9 cellular contexts compared by ENCODE assay signal in genomic region chr1:111733183-111733995, GRCh38. TPM values are rescaled to one million over a fixed set of nuclear protein-coding genes. Genes with fewer than 3 reads are reported as not detected.
A peak's percentile ranks its signal among the peaks of the same experiment; 100 is the strongest.
DNase-seq lines count a peak whose midpoint lies in the region; ATAC-seq lines count a peak whose summit lies in the region.
"Had no signal": no experiment of that assay in that cellular context is flagged by ENCODE, and none has a peak within 500 bp of the region (broad histone marks: within the 10 kb centered on the region; RNA-seq: fewer than 3 reads in every experiment).

No MANE protein-coding gene starts in this region.

- no peak overlapping the region for H3K4me3 Mint-ChIP-seq in activated T-helper 2 cell treated with anti-CD3 and anti-CD28 coated beads, Interferon-gamma antibody, Interleukin-2, Interleukin-4, amounts not matched to agents 10 μg/mL and 5 μg/mL and 100 μg/mL, durations not matched to agents 14 hours and 24 hours and 36 hours (ENCODE audit: low read depth)

- DNase-seq in HT1080 (ENCODE audit: low read depth) (peak; percentile 85), right cardiac atrium (peak; percentile 79 to 81 (median 80)), KG1 (lab: John Stamatoyannopoulos, UW) (no peak), islet precursor cell (no peak), GM19238 (ENCODE audit: insufficient read length, low spot score) (no peak)
- no peak for DNase-seq in activated T-helper 2 cell treated with anti-CD3 and anti-CD28 coated beads, Interferon-gamma antibody, Interleukin-2, Interleukin-4, amounts not matched to agents 10 μg/mL and 5 μg/mL and 100 μg/mL, durations not matched to agents 14 hours and 24 hours and 36 hours (ENCODE audit: low spot score)

- H3K9me3 ChIP-seq in right cardiac atrium (ENCODE audit: control insufficient read depth, low read length) (no peaks in the 10 kb centered on the region), stomach smooth muscle (ENCODE audit: control insufficient read depth in 2 of 2, low read length in 2 of 2) (no peaks in the 10 kb centered on the region)
- H3K9me3 ChIP-seq: body of pancreas had no signal

- no peak overlapping the region for H3K4me3 ChIP-seq in right cardiac atrium (ENCODE audit: low read length)
- H3K4me3 ChIP-seq in stomach smooth muscle (ENCODE audit: low read length in 2 of 2) = peak overlapping the region in 1 of 2 donors; percentile 40
- H3K4me3 ChIP-seq: body of pancreas had no signal

- H3K27me3 ChIP-seq in right cardiac atrium (ENCODE audit: control insufficient read depth, insufficient read depth) (no peaks in the 10 kb centered on the region), stomach smooth muscle (ENCODE audit: control insufficient read depth in 1 of 2, insufficient read depth in 2 of 2, low read length in 2 of 2) (no peaks in the 10 kb centered on the region)
- H3K27me3 ChIP-seq: body of pancreas had no signal

- H3K4me1 ChIP-seq in right cardiac atrium (ENCODE audit: control insufficient read depth, insufficient read depth, low read length) (peaks cover 49% of the 10 kb centered on the region), stomach smooth muscle (ENCODE audit: control insufficient read depth, insufficient read depth, low read length) (peaks cover 81% of the 10 kb centered on the region)

- peak overlapping the region; percentile 76 for H3K27ac ChIP-seq in right cardiac atrium (ENCODE audit: low read length)
- peak overlapping the region; percentile 70 for H3K27ac ChIP-seq in stomach smooth muscle (ENCODE audit: low read length)

- ATAC-seq in right cardiac atrium (peak; percentile 32 to 76), GM21723 (IDR thresholded peaks at IDR 0.05; ENCODE audit: unreplicated experiment) (no peak)
- ATAC-seq: body of pancreas had no signal

- peaks cover 15% of the 10 kb centered on the region for H3K4me1 Mint-ChIP-seq in activated T-helper 2 cell treated with anti-CD3 and anti-CD28 coated beads, Interferon-gamma antibody, Interleukin-2, Interleukin-4, amounts not matched to agents 10 μg/mL and 5 μg/mL and 100 μg/mL, durations not matched to agents 14 hours and 24 hours and 36 hours (ENCODE audit: low read depth)

- no peaks in the 10 kb centered on the region for H3K9me3 Mint-ChIP-seq in activated T-helper 2 cell treated with anti-CD3 and anti-CD28 coated beads, Interferon-gamma antibody, Interleukin-2, Interleukin-4, amounts not matched to agents 10 μg/mL and 5 μg/mL and 100 μg/mL, durations not matched to agents 14 hours and 24 hours and 36 hours

- no peaks in the 10 kb centered on the region for H3K36me3 ChIP-seq in stomach smooth muscle (ENCODE audit: control insufficient read depth in 2 of 2, insufficient read depth in 2 of 2, low read length in 2 of 2)

- H3K27me3 Mint-ChIP-seq in activated T-helper 2 cell treated with anti-CD3 and anti-CD28 coated beads, Interferon-gamma antibody, Interleukin-2, Interleukin-4, amounts not matched to agents 10 μg/mL and 5 μg/mL and 100 μg/mL, durations not matched to agents 14 hours and 24 hours and 36 hours (ENCODE audit: low read depth) = peaks cover 8% of the 10 kb centered on the region

- H3K9ac ChIP-seq in stomach smooth muscle (ENCODE audit: low read length in 2 of 2) = peak overlapping the region in 1 of 2 donors; percentile 47

- 26% methylated on average over 9 of the region's 9 CpGs for WGBS in right cardiac atrium

- H3K36me3 Mint-ChIP-seq in activated T-helper 2 cell treated with anti-CD3 and anti-CD28 coated beads, Interferon-gamma antibody, Interleukin-2, Interleukin-4, amounts not matched to agents 10 μg/mL and 5 μg/mL and 100 μg/mL, durations not matched to agents 14 hours and 24 hours and 36 hours (ENCODE audit: low read depth) = no peaks in the 10 kb centered on the region

- intact Hi-C loops in activated T-helper 2 cell treated with anti-CD3 and anti-CD28 coated beads, Interferon-gamma antibody, Interleukin-2, Interleukin-4, amounts not matched to agents 10 μg/mL and 5 μg/mL and 100 μg/mL, durations not matched to agents 14 hours and 24 hours and 36 hours (cut with micrococcal nuclease) = no loop called here
- intact Hi-C loops in right cardiac atrium (cut with DNase I) = no loop called here

- H3K27ac Mint-ChIP-seq in activated T-helper 2 cell treated with anti-CD3 and anti-CD28 coated beads, Interferon-gamma antibody, Interleukin-2, Interleukin-4, amounts not matched to agents 10 μg/mL and 5 μg/mL and 100 μg/mL, durations not matched to agents 14 hours and 24 hours and 36 hours = peak overlapping the region; percentile 38

RNA-seq across cellular contexts. Expression of gene INKA2, which starts 5.8 kb away (rescaled TPM):
- total RNA-seq in HT1080 (2014; rRNA removed; shearing (Covaris generic)) = 0.73 and 4.2 TPM in 2 replicates
- 1.7 and 1.9 TPM in 2 replicates for polyA plus RNA-seq in HT1080 (2015; cell fraction: cytosol; rRNA removed)
- polyA plus RNA-seq in HT1080 (2015; cell fraction: nucleus; rRNA removed) = 2.6 and 2.7 TPM in 2 replicates
- total RNA-seq in activated T-helper 2 cell treated with anti-CD3 and anti-CD28 coated beads, Interferon-gamma antibody, Interleukin-2, Interleukin-4, amounts not matched to agents 10 μg/mL and 5 μg/mL and 100 μg/mL, durations not matched to agents 14 hours and 24 hours and 36 hours = 0.43 and 2.2 TPM in 2 replicates
- total RNA-seq in right cardiac atrium = 10 to 100 TPM; 18.9 to 46.2 (median 26.9) TPM
- polyA plus RNA-seq in right cardiac atrium = 14.3 TPM

RNA-seq across cellular contexts. Expression of gene DDX20, which starts 22.3 kb away (rescaled TPM):
- total RNA-seq in HT1080 (2014; rRNA removed; shearing (Covaris generic)) = 23.3 and 32.4 TPM in 2 replicates
- 10.0 and 10.9 TPM in 2 replicates for polyA plus RNA-seq in HT1080 (2015; cell fraction: cytosol; rRNA removed)
- 25.9 and 29.8 TPM in 2 replicates for polyA plus RNA-seq in HT1080 (2015; cell fraction: nucleus; rRNA removed)
- 18.6 and 20.0 TPM in 2 replicates for total RNA-seq in activated T-helper 2 cell treated with anti-CD3 and anti-CD28 coated beads, Interferon-gamma antibody, Interleukin-2, Interleukin-4, amounts not matched to agents 10 μg/mL and 5 μg/mL and 100 μg/mL, durations not matched to agents 14 hours and 24 hours and 36 hours
- total RNA-seq in right cardiac atrium = 1 to 10 TPM; 5.5 to 7.7 (median 6.7) TPM
- polyA plus RNA-seq in right cardiac atrium = 3.4 TPM

Comparison
In these comparisons a context has a peak if more than half of its experiments do, and no peak if none do; other contexts are left out.
1. DNase-seq: peak in HT1080 (single experiment) and right cardiac atrium (3 of 3); none in activated T-helper 2 cell treated with anti-CD3 and anti-CD28 coated beads, Interferon-gamma antibody, Interleukin-2, Interleukin-4, amounts not matched to agents 10 μg/mL and 5 μg/mL and 100 μg/mL, durations not matched to agents 14 hours and 24 hours and 36 hours (single experiment), KG1 (single experiment), islet precursor cell (single experiment) and GM19238 (single experiment).